In genomic region chr19:29670255-29670654, GRCh38 we compare ENCODE assay signal across 18 cellular contexts. TPM values are rescaled to one million over a fixed set of nuclear protein-coding genes. Genes with fewer than 3 reads are reported as not detected.
A peak's percentile ranks its signal among the peaks of the same experiment; 100 is the strongest.
DNase-seq lines count a peak whose midpoint lies in the region; ATAC-seq and TF ChIP-seq lines count a peak whose summit lies in the region.
"Had no signal": no experiment of that assay in that cellular context is flagged by ENCODE, and none has a peak within 500 bp of the region (broad histone marks: within the 10 kb centered on the region; RNA-seq: fewer than 3 reads in every experiment).

No MANE protein-coding gene starts in this region.

- TF ChIP-seq CTCF in C4-2B (conservative IDR thresholded peaks at IDR 0.05), result no peak

- H3K4me1 Mint-ChIP-seq in activated CD4-positive, alpha-beta T cell treated with anti-CD3 and anti-CD28 coated beads, Interleukin-2, amount 10 ng/mL, durations not matched to agents 24 days and 14 days, result peaks cover 64% of the 10 kb centered on the region
- peaks cover 72% of the 10 kb centered on the region for H3K4me1 Mint-ChIP-seq in activated T-helper 1 cell treated with anti-CD3 and anti-CD28 coated beads, Interleukin-12 subunit alpha, Interleukin-12 subunit beta, Interleukin-2, Interleukin-4 antibody, amounts not matched to agents 30 ng/mL and 10 ng/mL and 1 ng/mL, durations not matched to agents 14 hours and 24 hours and 36 hours (ENCODE audit: low read depth)
- H3K4me1 Mint-ChIP-seq in naive thymus-derived CD4-positive, alpha-beta T cell, result peaks cover 56 to 85% (median 73%) of the 10 kb centered on the region in 7 donors

- H3K9me3 ChIP-seq in naive thymus-derived CD4-positive, alpha-beta T cell (ENCODE audit: control insufficient read depth in 2 of 3, low read length in 3 of 3), result no peaks in the 10 kb centered on the region
- H3K9me3 ChIP-seq: SJCRH30 had no signal

- no peak for DNase-seq in activated CD4-positive, alpha-beta T cell treated with anti-CD3 and anti-CD28 coated beads, Interleukin-2, amount 10 ng/mL, durations not matched to agents 24 days and 14 days
- no peak for DNase-seq in activated CD4-positive, alpha-beta T cell treated with anti-CD3 and anti-CD28 coated beads for 48 hours
- no peak for DNase-seq in activated T-helper 1 cell treated with anti-CD3 and anti-CD28 coated beads, Interleukin-12 subunit alpha, Interleukin-12 subunit beta, Interleukin-2, Interleukin-4 antibody, amounts not matched to agents 30 ng/mL and 10 ng/mL and 1 ng/mL, durations not matched to agents 14 hours and 24 hours and 36 hours (ENCODE audit: low spot score)
- DNase-seq in naive thymus-derived CD4-positive, alpha-beta T cell, result no peak
- DNase-seq in NCI-H2029 (lab: John Stamatoyannopoulos, UW), result no peak
- DNase-seq in RPMI8226, result no peak
- DNase-seq: activated CD4-positive, alpha-beta T cell treated with anti-CD3 and anti-CD28 coated beads, Interleukin-2, amount 50 U/mL, for 48 hours; brain microvascular endothelial cell; DMS79 treated with DMSO at 0.1 percent for 48 hours; erythroblast; KBM-7; NCI-H2081 treated with DMSO at 0.1 percent for 48 hours; NCI-H526; nephron progenitor cell; SJCRH30; stimulated activated naive CD4-positive, alpha-beta T cell had no signal

- peak overlapping the region; percentile 63 for H3K27ac Mint-ChIP-seq in activated CD4-positive, alpha-beta T cell treated with anti-CD3 and anti-CD28 coated beads, Interleukin-2, amount 10 ng/mL, durations not matched to agents 24 days and 14 days
- peak overlapping the region; percentile 92 for H3K27ac Mint-ChIP-seq in activated T-helper 1 cell treated with anti-CD3 and anti-CD28 coated beads, Interleukin-12 subunit alpha, Interleukin-12 subunit beta, Interleukin-2, Interleukin-4 antibody, amounts not matched to agents 30 ng/mL and 10 ng/mL and 1 ng/mL, durations not matched to agents 14 hours and 24 hours and 36 hours
- H3K27ac Mint-ChIP-seq in naive thymus-derived CD4-positive, alpha-beta T cell, result peak overlapping the region; percentile 79 to 100 (median 98)
- H3K27ac Mint-ChIP-seq: nephron progenitor cell had no signal

- H3K27ac ChIP-seq in C4-2B, result peak overlapping the region; percentile 99
- peak overlapping the region; percentile 94 for H3K27ac ChIP-seq in naive thymus-derived CD4-positive, alpha-beta T cell (ENCODE audit: low read depth, low read length)
- H3K27ac ChIP-seq: brain microvascular endothelial cell, SJCRH30 had no signal

- ATAC-seq in naive thymus-derived CD4-positive, alpha-beta T cell, result no peak
- ATAC-seq in HG03095 (IDR thresholded peaks at IDR 0.05; ENCODE audit: unreplicated experiment), result no peak

- CTCF ChIA-PET in naive thymus-derived CD4-positive, alpha-beta T cell (lab: Charles Lee), result interaction anchor here (3.5 kb wide), 1 partner anchor 45 kb away, joined by 35 read pairs; the partner anchor contains the start of gene C19orf12

- intact Hi-C loops in activated CD4-positive, alpha-beta T cell treated with anti-CD3 and anti-CD28 coated beads, Interleukin-2, amount 10 ng/mL, durations not matched to agents 24 days and 14 days (cut with micrococcal nuclease), result no loop called here
- intact Hi-C loops in activated T-helper 1 cell treated with anti-CD3 and anti-CD28 coated beads, Interleukin-12 subunit alpha, Interleukin-12 subunit beta, Interleukin-2, Interleukin-4 antibody, amounts not matched to agents 30 ng/mL and 10 ng/mL and 1 ng/mL, durations not matched to agents 14 hours and 24 hours and 36 hours (cut with micrococcal nuclease), result no loop called here
- intact Hi-C loops in naive thymus-derived CD4-positive, alpha-beta T cell (cut with micrococcal nuclease), result loop anchor here in 1 of 2 donors (5.0 kb wide), 1 partner anchor 272 kb away; the partner anchor contains the start of gene URI1

- H3K4me1 ChIP-seq in naive thymus-derived CD4-positive, alpha-beta T cell (ENCODE audit: control insufficient read depth in 2 of 2, insufficient read depth in 2 of 2, low read length in 2 of 2), result peaks cover 82 to 83% of the 10 kb centered on the region in 2 donors

- peaks cover 46% of the 10 kb centered on the region for H3K36me3 Mint-ChIP-seq in activated CD4-positive, alpha-beta T cell treated with anti-CD3 and anti-CD28 coated beads, Interleukin-2, amount 10 ng/mL, durations not matched to agents 24 days and 14 days (ENCODE audit: low read depth)
- peaks cover 49% of the 10 kb centered on the region for H3K36me3 Mint-ChIP-seq in activated T-helper 1 cell treated with anti-CD3 and anti-CD28 coated beads, Interleukin-12 subunit alpha, Interleukin-12 subunit beta, Interleukin-2, Interleukin-4 antibody, amounts not matched to agents 30 ng/mL and 10 ng/mL and 1 ng/mL, durations not matched to agents 14 hours and 24 hours and 36 hours (ENCODE audit: low read depth)
- peaks cover 0 to 56% (median 7%) of the 10 kb centered on the region in 5 donors for H3K36me3 Mint-ChIP-seq in naive thymus-derived CD4-positive, alpha-beta T cell

- H3K4me3 ChIP-seq in naive thymus-derived CD4-positive, alpha-beta T cell (ENCODE audit: low read length), result no peak overlapping the region
- H3K4me3 ChIP-seq: SJCRH30 had no signal

- H3K27me3 ChIP-seq in naive thymus-derived CD4-positive, alpha-beta T cell (ENCODE audit: control insufficient read depth in 2 of 2, insufficient read depth in 2 of 2, low read length in 2 of 2), result no peaks in the 10 kb centered on the region
- H3K27me3 ChIP-seq: brain microvascular endothelial cell, SJCRH30 had no signal

- peaks cover 8 to 23% (median 8%) of the 10 kb centered on the region in 3 experiments for H3K36me3 ChIP-seq in naive thymus-derived CD4-positive, alpha-beta T cell (ENCODE audit: control insufficient read depth in 2 of 3, insufficient read depth in 3 of 3, low read length in 3 of 3)
- H3K36me3 ChIP-seq: SJCRH30 had no signal

- H3K27me3 Mint-ChIP-seq in activated CD4-positive, alpha-beta T cell treated with anti-CD3 and anti-CD28 coated beads, Interleukin-2, amount 10 ng/mL, durations not matched to agents 24 days and 14 days, result no peaks in the 10 kb centered on the region
- H3K27me3 Mint-ChIP-seq in activated T-helper 1 cell treated with anti-CD3 and anti-CD28 coated beads, Interleukin-12 subunit alpha, Interleukin-12 subunit beta, Interleukin-2, Interleukin-4 antibody, amounts not matched to agents 30 ng/mL and 10 ng/mL and 1 ng/mL, durations not matched to agents 14 hours and 24 hours and 36 hours (ENCODE audit: insufficient read depth), result no peaks in the 10 kb centered on the region
- H3K27me3 Mint-ChIP-seq in naive thymus-derived CD4-positive, alpha-beta T cell, result no peaks in the 10 kb centered on the region

- peak overlapping the region; percentile 95 for H3K4me3 Mint-ChIP-seq in activated CD4-positive, alpha-beta T cell treated with anti-CD3 and anti-CD28 coated beads, Interleukin-2, amount 10 ng/mL, durations not matched to agents 24 days and 14 days
- H3K4me3 Mint-ChIP-seq in activated T-helper 1 cell treated with anti-CD3 and anti-CD28 coated beads, Interleukin-12 subunit alpha, Interleukin-12 subunit beta, Interleukin-2, Interleukin-4 antibody, amounts not matched to agents 30 ng/mL and 10 ng/mL and 1 ng/mL, durations not matched to agents 14 hours and 24 hours and 36 hours, result peak overlapping the region; percentile 95
- peak overlapping the region; percentile 77 to 93 (median 84) for H3K4me3 Mint-ChIP-seq in naive thymus-derived CD4-positive, alpha-beta T cell
- H3K4me3 Mint-ChIP-seq: nephron progenitor cell had no signal

- no peaks in the 10 kb centered on the region for H3K9me3 Mint-ChIP-seq in activated CD4-positive, alpha-beta T cell treated with anti-CD3 and anti-CD28 coated beads, Interleukin-2, amount 10 ng/mL, durations not matched to agents 24 days and 14 days
- no peaks in the 10 kb centered on the region for H3K9me3 Mint-ChIP-seq in activated T-helper 1 cell treated with anti-CD3 and anti-CD28 coated beads, Interleukin-12 subunit alpha, Interleukin-12 subunit beta, Interleukin-2, Interleukin-4 antibody, amounts not matched to agents 30 ng/mL and 10 ng/mL and 1 ng/mL, durations not matched to agents 14 hours and 24 hours and 36 hours
- H3K9me3 Mint-ChIP-seq in naive thymus-derived CD4-positive, alpha-beta T cell, result peaks cover 0 to 2% (median 0%) of the 10 kb centered on the region in 11 donors
- H3K9me3 Mint-ChIP-seq: nephron progenitor cell had no signal

- POLR2A ChIA-PET in naive thymus-derived CD4-positive, alpha-beta T cell (lab: Charles Lee), result no interaction called here

RNA-seq across cellular contexts. Expression of gene PLEKHF1, which starts 5.0 kb away (rescaled TPM):
- 24.0 and 26.7 TPM in 2 replicates for total RNA-seq in activated CD4-positive, alpha-beta T cell treated with anti-CD3 and anti-CD28 coated beads, Interleukin-2, amount 10 ng/mL, durations not matched to agents 24 days and 14 days
- total RNA-seq in activated T-helper 1 cell treated with anti-CD3 and anti-CD28 coated beads, Interleukin-12 subunit alpha, Interleukin-12 subunit beta, Interleukin-2, Interleukin-4 antibody, amounts not matched to agents 30 ng/mL and 10 ng/mL and 1 ng/mL, durations not matched to agents 14 hours and 24 hours and 36 hours, result 30.9 and 35.0 TPM in 2 replicates
- total RNA-seq in naive thymus-derived CD4-positive, alpha-beta T cell, result 10 to 100 TPM; 11.1 to 47.2 (median 17.5) TPM
- polyA plus RNA-seq in naive thymus-derived CD4-positive, alpha-beta T cell, result 10 to 100 TPM; 11.5 to 37.6 TPM

RNA-seq across cellular contexts. Expression of gene C19orf12, which starts 44.8 kb away (rescaled TPM):
- total RNA-seq in activated CD4-positive, alpha-beta T cell treated with anti-CD3 and anti-CD28 coated beads, Interleukin-2, amount 10 ng/mL, durations not matched to agents 24 days and 14 days, result 41.4 and 41.6 TPM in 2 replicates
- 47.9 and 50.2 TPM in 2 replicates for total RNA-seq in activated T-helper 1 cell treated with anti-CD3 and anti-CD28 coated beads, Interleukin-12 subunit alpha, Interleukin-12 subunit beta, Interleukin-2, Interleukin-4 antibody, amounts not matched to agents 30 ng/mL and 10 ng/mL and 1 ng/mL, durations not matched to agents 14 hours and 24 hours and 36 hours
- total RNA-seq in naive thymus-derived CD4-positive, alpha-beta T cell, result 10 to 100 TPM; 19.8 to 51.5 (median 24.6) TPM
- 10 to 100 TPM; 17.6 to 23.3 TPM for polyA plus RNA-seq in naive thymus-derived CD4-positive, alpha-beta T cell
